12 cellular contexts compared by ENCODE assay signal in genomic region chr9:6218099-6218502, GRCh38. TPM values are rescaled to one million over a fixed set of nuclear protein-coding genes. Genes with fewer than 3 reads are reported as not detected.
A peak's percentile ranks its signal among the peaks of the same experiment; 100 is the strongest.
DNase-seq lines count a peak whose midpoint lies in the region; FAIRE-seq and TF ChIP-seq lines count a peak whose summit lies in the region.
"Had no signal": no experiment of that assay in that cellular context is flagged by ENCODE, and none has a peak within 500 bp of the region (broad histone marks: within the 10 kb centered on the region; RNA-seq: fewer than 3 reads in every experiment).

No MANE protein-coding gene starts in this region.

- H3K27me3 ChIP-seq in breast epithelium (no peaks in the 10 kb centered on the region), right atrium auricular region (no peaks in the 10 kb centered on the region), small intestine (ENCODE audit: control insufficient read depth in 2 of 2, insufficient read depth in 2 of 2, low read length in 2 of 2) (no peaks in the 10 kb centered on the region)

- H3K4me3 ChIP-seq in breast epithelium, result peak overlapping the region in 2 of 3 donors; percentile 31 to 56
- peak overlapping the region; percentile 10 to 34 for H3K4me3 ChIP-seq in right atrium auricular region
- H3K4me3 ChIP-seq in retinal pigment epithelial cell (ENCODE audit: low read length), result no peak overlapping the region
- H3K4me3 ChIP-seq in small intestine (ENCODE audit: low read depth in 1 of 2, low read length in 2 of 2), result no peak overlapping the region

- H3K4me1 ChIP-seq in breast epithelium (no peaks in the 10 kb centered on the region), right atrium auricular region (peaks cover 0 to 30% of the 10 kb centered on the region in 2 donors), small intestine (ENCODE audit: control insufficient read depth in 2 of 2, insufficient read depth in 1 of 2, low read depth in 1 of 2, low read length in 1 of 2) (no peaks in the 10 kb centered on the region)

- intact Hi-C loops in breast epithelium (cut with DNase I; ENCODE audit: low total_unique reads), result no loop called here

- H3K9me3 ChIP-seq in breast epithelium (no peaks in the 10 kb centered on the region), right atrium auricular region (no peaks in the 10 kb centered on the region), small intestine (ENCODE audit: control insufficient read depth, low read depth) (no peaks in the 10 kb centered on the region)

- TF ChIP-seq CTCF in breast epithelium (IDR thresholded peaks at IDR 0.05), result no peak
- no peak for TF ChIP-seq CTCF in right atrium auricular region (IDR thresholded peaks at IDR 0.05)
- TF ChIP-seq CTCF in retinal pigment epithelial cell (conservative IDR thresholded peaks at IDR 0.05; ENCODE audit: low read depth, low read length), result no peak

- H3K36me3 ChIP-seq in breast epithelium (no peaks in the 10 kb centered on the region), right atrium auricular region (no peaks in the 10 kb centered on the region), small intestine (ENCODE audit: control insufficient read depth in 2 of 2, insufficient read depth in 2 of 2, low read length in 2 of 2) (no peaks in the 10 kb centered on the region)

- TF ChIP-seq POLR2A in breast epithelium (IDR thresholded peaks at IDR 0.05), result no peak

- H3K27ac ChIP-seq in breast epithelium (peak overlapping the region; percentile 78 to 79), right atrium auricular region (peak overlapping the region; percentile 47 to 79), small intestine (ENCODE audit: low read depth in 1 of 2, low read length in 1 of 2) (peak overlapping the region in 1 of 2 donors; percentile 3)

- 29 to 53% (median 45%) methylated on average over 3 of the region's 3 CpGs for WGBS in small intestine, 3 donors

- FAIRE-seq in small intestine (lab: Jason Lieb, UNC), result no peak
- FAIRE-seq: colon had no signal

- DNase-seq in GM03348 (ENCODE audit: low spot score) (peak; percentile 51), breast epithelium (ENCODE audit: low spot score in 2 of 2) (no peak), right atrium auricular region (ENCODE audit: low spot score) (no peak), retinal pigment epithelial cell (ENCODE audit: low read depth) (peak; percentile 71), putamen (ENCODE audit: low spot score) (no peak), small intestine (no peak), NCI-H1105 (lab: John Stamatoyannopoulos, UW) (no peak), nucleus accumbens (lab: John Stamatoyannopoulos, UW) (no peak)
- DNase-seq: activated CD8-positive, alpha-beta memory T cell treated with anti-CD3 and anti-CD28 coated beads, Interleukin-2, amount 10 ng/mL, durations not matched to agents 7 days and 5 days; CD4-positive, CD25-positive, alpha-beta regulatory T cell; NCI-H1694 treated with DMSO at 0.1 percent for 48 hours had no signal

RNA-seq across cellular contexts. Expression of gene IL33, which starts 2.5 kb away (rescaled TPM):
- total RNA-seq in breast epithelium (10 to 100 TPM; 11.7 to 29.2 (median 12.4) TPM), right atrium auricular region (10 to 100 TPM; 21.3 to 24.4 TPM)
- 10 to 100 TPM in 1 of 3 donors, 1 to 10 TPM in 1, under 1 TPM in 1; 0.45 to 18.7 (median 1.4) TPM for polyA plus RNA-seq in small intestine
- total RNA-seq: activated CD8-positive, alpha-beta memory T cell treated with anti-CD3 and anti-CD28 coated beads, Interleukin-2, amount 10 ng/mL, durations not matched to agents 7 days and 5 days; CD4-positive, CD25-positive, alpha-beta regulatory T cell had no signal
- polyA plus RNA-seq: CD4-positive, CD25-positive, alpha-beta regulatory T cell had no signal

Comparison
In these comparisons a context has a peak if more than half of its experiments do, and no peak if none do; other contexts are left out.
1. DNase-seq: peak in GM03348 (single experiment) and retinal pigment epithelial cell (single experiment); none in breast epithelium (0 of 2), right atrium auricular region (single experiment), putamen (single experiment), small intestine (single experiment), NCI-H1105 (single experiment) and nucleus accumbens (0 of 56).
2. H3K4me3 ChIP-seq: peak in breast epithelium (2 of 3) and right atrium auricular region (2 of 2); none in retinal pigment epithelial cell (single experiment) and small intestine (0 of 2).